Comparison of ENCODE assay signal across 19 cellular contexts in genomic region chr15:57554821-57555185, GRCh38. TPM values are rescaled to one million over a fixed set of nuclear protein-coding genes. Genes with fewer than 3 reads are reported as not detected.
DNase-seq lines count a peak whose midpoint lies in the region; ATAC-seq, FAIRE-seq and TF ChIP-seq lines count a peak whose summit lies in the region.
"Had no signal": no experiment of that assay in that cellular context is flagged by ENCODE, and none has a peak within 500 bp of the region (broad histone marks: within the 10 kb centered on the region; RNA-seq: fewer than 3 reads in every experiment).

No MANE protein-coding gene starts in this region.

- H3K4me3 Mint-ChIP-seq in dendritic cell treated with granulocyte-macrophage colony-stimulating factor and Interleukin-4, amounts not matched to agents 40 ng/mL and 50 ng/mL, for 4 days, result no peak overlapping the region
- no peak overlapping the region for H3K4me3 Mint-ChIP-seq in mesothelial cell of epicardium
- H3K4me3 Mint-ChIP-seq: CD4-positive, alpha-beta memory T cell had no signal

- ATAC-seq in HG03442 (IDR thresholded peaks at IDR 0.05; ENCODE audit: unreplicated experiment), result no peak
- no peak for ATAC-seq in HG03521 (IDR thresholded peaks at IDR 0.05; ENCODE audit: unreplicated experiment)
- ATAC-seq: GM12878 had no signal

- H3K27ac ChIP-seq in testis, result peak overlapping the region; percentile 15 to 34
- H3K27ac ChIP-seq: coronary artery, KMS-11, tibial nerve had no signal

- no peak for FAIRE-seq in urothelium cell line (lab: Jason Lieb, UNC)
- FAIRE-seq: GM12878 had no signal

- no peaks in the 10 kb centered on the region for H3K36me3 Mint-ChIP-seq in dendritic cell treated with granulocyte-macrophage colony-stimulating factor and Interleukin-4, amounts not matched to agents 40 ng/mL and 50 ng/mL, for 4 days (ENCODE audit: low read depth)
- H3K36me3 Mint-ChIP-seq in mesothelial cell of epicardium, result peaks cover 3% of the 10 kb centered on the region
- H3K36me3 Mint-ChIP-seq: CD4-positive, alpha-beta memory T cell had no signal

- H3K4me1 ChIP-seq in testis, result peaks cover 8% of the 10 kb centered on the region

- peaks cover 13% of the 10 kb centered on the region for H3K4me1 Mint-ChIP-seq in dendritic cell treated with granulocyte-macrophage colony-stimulating factor and Interleukin-4, amounts not matched to agents 40 ng/mL and 50 ng/mL, for 4 days (ENCODE audit: low read depth)
- H3K4me1 Mint-ChIP-seq in mesothelial cell of epicardium, result peaks cover 58% of the 10 kb centered on the region
- H3K4me1 Mint-ChIP-seq: CD4-positive, alpha-beta memory T cell had no signal

- no peaks in the 10 kb centered on the region for H3K9me3 ChIP-seq in testis
- H3K9me3 ChIP-seq: adrenal gland, tibial nerve had no signal

- H3K4me3 ChIP-seq in testis, result no peak overlapping the region
- H3K4me3 ChIP-seq: adrenal gland, coronary artery, GM12878, tibial nerve had no signal

- 50 to 61% methylated on average over 4 of the region's 4 CpGs for WGBS in testis, 2 donors

- no peak for TF ChIP-seq CTCF in mesothelial cell of epicardium (IDR thresholded peaks at IDR 0.05; ENCODE audit: unreplicated experiment)
- TF ChIP-seq CTCF in testis (IDR thresholded peaks at IDR 0.05), result no peak

- H3K27me3 Mint-ChIP-seq in dendritic cell treated with granulocyte-macrophage colony-stimulating factor and Interleukin-4, amounts not matched to agents 40 ng/mL and 50 ng/mL, for 4 days, result peaks cover 4% of the 10 kb centered on the region
- H3K27me3 Mint-ChIP-seq in mesothelial cell of epicardium (ENCODE audit: low read depth), result no peaks in the 10 kb centered on the region

- DNase-seq in NCI-H510A treated with DMSO at 0.1 percent for 48 hours (lab: John Stamatoyannopoulos, UW) (peak; percentile 46), NCI-H510A (lab: John Stamatoyannopoulos, UW) (no peak), mesothelial cell of epicardium (ENCODE audit: low spot score in 2 of 2, unreplicated experiment in 2 of 2) (no peak), testis (no peak), urothelium cell line (ENCODE audit: low spot score) (no peak)
- DNase-seq: activated CD4-positive, alpha-beta T cell treated with anti-CD3 and anti-CD28 coated beads, Interleukin-2, amount 50 U/mL, for 4 hours; CD4-positive, alpha-beta memory T cell; EL; NCI-H1417 treated with DMSO at 0.1 percent for 48 hours; occipital lobe had no signal

- no peaks in the 10 kb centered on the region for H3K27me3 ChIP-seq in testis
- H3K27me3 ChIP-seq: adrenal gland, tibial nerve had no signal

- H3K9me3 Mint-ChIP-seq in dendritic cell treated with granulocyte-macrophage colony-stimulating factor and Interleukin-4, amounts not matched to agents 40 ng/mL and 50 ng/mL, for 4 days, result no peaks in the 10 kb centered on the region
- H3K9me3 Mint-ChIP-seq in mesothelial cell of epicardium, result peaks cover 4% of the 10 kb centered on the region

- H3K27ac Mint-ChIP-seq in dendritic cell treated with granulocyte-macrophage colony-stimulating factor and Interleukin-4, amounts not matched to agents 40 ng/mL and 50 ng/mL, for 4 days, result peak overlapping the region; percentile 38
- H3K27ac Mint-ChIP-seq in mesothelial cell of epicardium, result peak overlapping the region; percentile 84
- H3K27ac Mint-ChIP-seq: CD4-positive, alpha-beta memory T cell had no signal

- intact Hi-C loops in dendritic cell treated with granulocyte-macrophage colony-stimulating factor and Interleukin-4, amounts not matched to agents 40 ng/mL and 50 ng/mL, for 4 days (cut with micrococcal nuclease), result loop anchor here (5.0 kb wide), 1 partner anchor 82 kb away; no protein-coding TSS in a partner anchor
- intact Hi-C loops in testis (cut with DNase I; ENCODE audit: low total_unique reads), result loop anchor here (10.0 kb wide), 1 partner anchor 310 kb away; no protein-coding TSS in a partner anchor

- H3K36me3 ChIP-seq in testis (ENCODE audit: low read depth, missing control alignments), result no peaks in the 10 kb centered on the region
- H3K36me3 ChIP-seq: adrenal gland, tibial nerve had no signal

- no peak for TF ChIP-seq POLR2A in testis (IDR thresholded peaks at IDR 0.05)

RNA-seq across cellular contexts. Expression of gene MYZAP, which starts 36.9 kb away (rescaled TPM):
- total RNA-seq in mesothelial cell of epicardium, result 3.3 to 3.9 TPM (median 3.8 TPM) in 3 replicates
- 1 to 10 TPM; 3.3 to 6.8 TPM for total RNA-seq in testis
- polyA plus RNA-seq in testis (ENCODE audit: insufficient read depth, low read depth, low replicate concordance), result 5.6 TPM
- total RNA-seq: GM12878 had no signal
- polyA plus RNA-seq: fibroblast of lung, GM12878 had no signal
